Comparison of ENCODE assay signal across 1 cellular context in the genomic region with DNA sequence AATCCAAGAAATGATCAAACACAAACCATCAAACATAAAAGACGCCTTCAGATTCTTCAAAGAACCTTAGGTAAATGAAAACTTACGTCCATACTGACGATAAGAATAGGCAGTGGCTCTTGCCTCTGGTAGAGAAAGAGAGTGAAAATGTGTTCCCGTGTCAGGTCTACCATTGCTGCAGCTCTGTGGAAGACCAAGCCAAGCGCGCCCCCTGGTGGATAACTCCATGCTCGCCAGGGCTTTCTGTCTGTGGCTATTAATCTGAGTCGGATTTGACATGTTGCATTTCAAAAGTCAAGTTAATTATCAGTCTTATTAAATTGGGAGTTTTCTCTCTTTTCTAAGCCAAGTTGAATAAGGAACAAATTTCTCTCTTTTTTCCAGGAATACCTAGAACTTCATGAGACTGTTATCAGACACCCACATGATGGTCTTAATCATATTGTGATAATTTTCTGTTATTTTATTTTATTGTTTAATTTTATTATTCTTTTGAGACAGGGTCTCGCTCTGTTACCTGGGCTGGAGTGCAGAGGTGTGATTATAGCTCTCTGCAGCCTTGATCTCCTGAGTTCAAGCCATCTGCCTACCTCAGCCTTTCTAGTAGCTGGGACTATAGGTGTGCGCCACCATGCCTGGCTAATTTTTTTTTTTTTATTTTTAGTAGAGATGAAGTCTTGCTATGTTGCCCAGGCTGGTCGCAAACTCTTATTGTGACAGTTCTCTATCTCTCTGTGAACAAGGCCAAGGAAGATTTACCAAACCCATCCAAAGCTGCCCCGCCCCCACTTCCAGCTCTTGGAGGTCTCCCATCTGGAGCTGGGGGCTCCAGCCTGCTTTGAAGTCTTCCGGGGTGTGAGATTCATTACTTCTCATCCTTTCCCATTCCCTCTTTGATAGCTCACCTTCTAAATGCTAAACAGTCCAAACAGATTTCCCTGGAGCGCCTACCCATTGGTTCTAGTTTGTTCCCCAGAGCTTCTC.
TF ChIP-seq lines count a peak whose summit lies in the region.

No MANE protein-coding gene starts in this region.

TF ChIP-seq in HepG2, 621 proteins besides CTCF, POLR2A, EP300 and RAD21 (continued from another document and continues in another):
- TF ChIP-seq, protein P1, sequence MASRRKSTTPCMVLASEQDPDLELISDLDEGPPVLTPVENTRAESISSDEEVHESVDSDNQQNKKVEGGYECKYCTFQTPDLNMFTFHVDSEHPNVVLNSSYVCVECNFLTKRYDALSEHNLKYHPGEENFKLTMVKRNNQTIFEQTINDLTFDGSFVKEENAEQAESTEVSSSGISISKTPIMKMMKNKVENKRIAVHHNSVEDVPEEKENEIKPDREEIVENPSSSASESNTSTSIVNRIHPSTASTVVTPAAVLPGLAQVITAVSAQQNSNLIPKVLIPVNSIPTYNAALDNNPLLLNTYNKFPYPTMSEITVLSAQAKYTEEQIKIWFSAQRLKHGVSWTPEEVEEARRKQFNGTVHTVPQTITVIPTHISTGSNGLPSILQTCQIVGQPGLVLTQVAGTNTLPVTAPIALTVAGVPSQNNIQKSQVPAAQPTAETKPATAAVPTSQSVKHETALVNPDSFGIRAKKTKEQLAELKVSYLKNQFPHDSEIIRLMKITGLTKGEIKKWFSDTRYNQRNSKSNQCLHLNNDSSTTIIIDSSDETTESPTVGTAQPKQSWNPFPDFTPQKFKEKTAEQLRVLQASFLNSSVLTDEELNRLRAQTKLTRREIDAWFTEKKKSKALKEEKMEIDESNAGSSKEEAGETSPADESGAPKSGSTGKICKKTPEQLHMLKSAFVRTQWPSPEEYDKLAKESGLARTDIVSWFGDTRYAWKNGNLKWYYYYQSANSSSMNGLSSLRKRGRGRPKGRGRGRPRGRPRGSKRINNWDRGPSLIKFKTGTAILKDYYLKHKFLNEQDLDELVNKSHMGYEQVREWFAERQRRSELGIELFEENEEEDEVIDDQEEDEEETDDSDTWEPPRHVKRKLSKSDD (CRISPR knock-in tag; IDR thresholded peaks at IDR 0.05; ENCODE audit: low read depth) = no peak
- TF ChIP-seq MXD4 (CRISPR knock-in tag; IDR thresholded peaks at IDR 0.05) = 0 out of 2 replicates have a peak, but pooled peaks have one; percentile 44
- TF ChIP-seq, protein P2, sequence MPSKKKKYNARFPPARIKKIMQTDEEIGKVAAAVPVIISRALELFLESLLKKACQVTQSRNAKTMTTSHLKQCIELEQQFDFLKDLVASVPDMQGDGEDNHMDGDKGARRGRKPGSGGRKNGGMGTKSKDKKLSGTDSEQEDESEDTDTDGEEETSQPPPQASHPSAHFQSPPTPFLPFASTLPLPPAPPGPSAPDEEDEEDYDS (CRISPR knock-in tag; IDR thresholded peaks at IDR 0.05) = 0 out of 2 replicates have a peak, but pooled peaks have one; percentile 26
- TF ChIP-seq MIER3 (CRISPR knock-in tag; IDR thresholded peaks at IDR 0.05; ENCODE audit: borderline replicate concordance) = peak; percentile 71; the same call in 1 of the 2 replicates
- no peak for TF ChIP-seq NFE2L2 (IDR thresholded peaks at IDR 0.05; ENCODE audit: low read length)
- no peak for TF ChIP-seq ONECUT2 (CRISPR knock-in tag; IDR thresholded peaks at IDR 0.05)
- 0 out of 2 replicates have a peak, but pooled peaks have one; percentile 9 for TF ChIP-seq SOX5 (CRISPR knock-in tag; IDR thresholded peaks at IDR 0.05; ENCODE audit: borderline replicate concordance)
- TF ChIP-seq, protein P3, sequence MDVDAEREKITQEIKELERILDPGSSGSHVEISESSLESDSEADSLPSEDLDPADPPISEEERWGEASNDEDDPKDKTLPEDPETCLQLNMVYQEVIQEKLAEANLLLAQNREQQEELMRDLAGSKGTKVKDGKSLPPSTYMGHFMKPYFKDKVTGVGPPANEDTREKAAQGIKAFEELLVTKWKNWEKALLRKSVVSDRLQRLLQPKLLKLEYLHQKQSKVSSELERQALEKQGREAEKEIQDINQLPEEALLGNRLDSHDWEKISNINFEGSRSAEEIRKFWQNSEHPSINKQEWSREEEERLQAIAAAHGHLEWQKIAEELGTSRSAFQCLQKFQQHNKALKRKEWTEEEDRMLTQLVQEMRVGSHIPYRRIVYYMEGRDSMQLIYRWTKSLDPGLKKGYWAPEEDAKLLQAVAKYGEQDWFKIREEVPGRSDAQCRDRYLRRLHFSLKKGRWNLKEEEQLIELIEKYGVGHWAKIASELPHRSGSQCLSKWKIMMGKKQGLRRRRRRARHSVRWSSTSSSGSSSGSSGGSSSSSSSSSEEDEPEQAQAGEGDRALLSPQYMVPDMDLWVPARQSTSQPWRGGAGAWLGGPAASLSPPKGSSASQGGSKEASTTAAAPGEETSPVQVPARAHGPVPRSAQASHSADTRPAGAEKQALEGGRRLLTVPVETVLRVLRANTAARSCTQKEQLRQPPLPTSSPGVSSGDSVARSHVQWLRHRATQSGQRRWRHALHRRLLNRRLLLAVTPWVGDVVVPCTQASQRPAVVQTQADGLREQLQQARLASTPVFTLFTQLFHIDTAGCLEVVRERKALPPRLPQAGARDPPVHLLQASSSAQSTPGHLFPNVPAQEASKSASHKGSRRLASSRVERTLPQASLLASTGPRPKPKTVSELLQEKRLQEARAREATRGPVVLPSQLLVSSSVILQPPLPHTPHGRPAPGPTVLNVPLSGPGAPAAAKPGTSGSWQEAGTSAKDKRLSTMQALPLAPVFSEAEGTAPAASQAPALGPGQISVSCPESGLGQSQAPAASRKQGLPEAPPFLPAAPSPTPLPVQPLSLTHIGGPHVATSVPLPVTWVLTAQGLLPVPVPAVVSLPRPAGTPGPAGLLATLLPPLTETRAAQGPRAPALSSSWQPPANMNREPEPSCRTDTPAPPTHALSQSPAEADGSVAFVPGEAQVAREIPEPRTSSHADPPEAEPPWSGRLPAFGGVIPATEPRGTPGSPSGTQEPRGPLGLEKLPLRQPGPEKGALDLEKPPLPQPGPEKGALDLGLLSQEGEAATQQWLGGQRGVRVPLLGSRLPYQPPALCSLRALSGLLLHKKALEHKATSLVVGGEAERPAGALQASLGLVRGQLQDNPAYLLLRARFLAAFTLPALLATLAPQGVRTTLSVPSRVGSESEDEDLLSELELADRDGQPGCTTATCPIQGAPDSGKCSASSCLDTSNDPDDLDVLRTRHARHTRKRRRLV (CRISPR knock-in tag; IDR thresholded peaks at IDR 0.05) = no peak
- TF ChIP-seq, protein P4, sequence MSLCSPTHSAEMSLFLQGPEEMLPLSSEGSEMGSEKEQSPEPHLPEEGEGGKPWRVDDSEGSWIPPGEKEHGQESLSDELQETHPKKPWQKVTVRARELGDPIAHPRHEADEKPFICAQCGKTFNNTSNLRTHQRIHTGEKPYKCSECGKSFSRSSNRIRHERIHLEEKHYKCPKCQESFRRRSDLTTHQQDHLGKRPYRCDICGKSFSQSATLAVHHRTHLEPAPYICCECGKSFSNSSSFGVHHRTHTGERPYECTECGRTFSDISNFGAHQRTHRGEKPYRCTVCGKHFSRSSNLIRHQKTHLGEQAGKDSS (CRISPR knock-in tag; IDR thresholded peaks at IDR 0.05; ENCODE audit: borderline replicate concordance, low read depth) = peak; percentile 35; the same call in 1 of the 2 replicates
- TF ChIP-seq, protein P5, sequence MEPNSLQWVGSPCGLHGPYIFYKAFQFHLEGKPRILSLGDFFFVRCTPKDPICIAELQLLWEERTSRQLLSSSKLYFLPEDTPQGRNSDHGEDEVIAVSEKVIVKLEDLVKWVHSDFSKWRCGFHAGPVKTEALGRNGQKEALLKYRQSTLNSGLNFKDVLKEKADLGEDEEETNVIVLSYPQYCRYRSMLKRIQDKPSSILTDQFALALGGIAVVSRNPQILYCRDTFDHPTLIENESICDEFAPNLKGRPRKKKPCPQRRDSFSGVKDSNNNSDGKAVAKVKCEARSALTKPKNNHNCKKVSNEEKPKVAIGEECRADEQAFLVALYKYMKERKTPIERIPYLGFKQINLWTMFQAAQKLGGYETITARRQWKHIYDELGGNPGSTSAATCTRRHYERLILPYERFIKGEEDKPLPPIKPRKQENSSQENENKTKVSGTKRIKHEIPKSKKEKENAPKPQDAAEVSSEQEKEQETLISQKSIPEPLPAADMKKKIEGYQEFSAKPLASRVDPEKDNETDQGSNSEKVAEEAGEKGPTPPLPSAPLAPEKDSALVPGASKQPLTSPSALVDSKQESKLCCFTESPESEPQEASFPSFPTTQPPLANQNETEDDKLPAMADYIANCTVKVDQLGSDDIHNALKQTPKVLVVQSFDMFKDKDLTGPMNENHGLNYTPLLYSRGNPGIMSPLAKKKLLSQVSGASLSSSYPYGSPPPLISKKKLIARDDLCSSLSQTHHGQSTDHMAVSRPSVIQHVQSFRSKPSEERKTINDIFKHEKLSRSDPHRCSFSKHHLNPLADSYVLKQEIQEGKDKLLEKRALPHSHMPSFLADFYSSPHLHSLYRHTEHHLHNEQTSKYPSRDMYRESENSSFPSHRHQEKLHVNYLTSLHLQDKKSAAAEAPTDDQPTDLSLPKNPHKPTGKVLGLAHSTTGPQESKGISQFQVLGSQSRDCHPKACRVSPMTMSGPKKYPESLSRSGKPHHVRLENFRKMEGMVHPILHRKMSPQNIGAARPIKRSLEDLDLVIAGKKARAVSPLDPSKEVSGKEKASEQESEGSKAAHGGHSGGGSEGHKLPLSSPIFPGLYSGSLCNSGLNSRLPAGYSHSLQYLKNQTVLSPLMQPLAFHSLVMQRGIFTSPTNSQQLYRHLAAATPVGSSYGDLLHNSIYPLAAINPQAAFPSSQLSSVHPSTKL (CRISPR knock-in tag; IDR thresholded peaks at IDR 0.05) = peak; percentile 20; the same call in 1 of the 2 replicates
- TF ChIP-seq RXRB (CRISPR knock-in tag; IDR thresholded peaks at IDR 0.05; ENCODE audit: borderline replicate concordance) = peak; percentile 41; the same call in 1 of the 2 replicates
- TF ChIP-seq, protein P6, sequence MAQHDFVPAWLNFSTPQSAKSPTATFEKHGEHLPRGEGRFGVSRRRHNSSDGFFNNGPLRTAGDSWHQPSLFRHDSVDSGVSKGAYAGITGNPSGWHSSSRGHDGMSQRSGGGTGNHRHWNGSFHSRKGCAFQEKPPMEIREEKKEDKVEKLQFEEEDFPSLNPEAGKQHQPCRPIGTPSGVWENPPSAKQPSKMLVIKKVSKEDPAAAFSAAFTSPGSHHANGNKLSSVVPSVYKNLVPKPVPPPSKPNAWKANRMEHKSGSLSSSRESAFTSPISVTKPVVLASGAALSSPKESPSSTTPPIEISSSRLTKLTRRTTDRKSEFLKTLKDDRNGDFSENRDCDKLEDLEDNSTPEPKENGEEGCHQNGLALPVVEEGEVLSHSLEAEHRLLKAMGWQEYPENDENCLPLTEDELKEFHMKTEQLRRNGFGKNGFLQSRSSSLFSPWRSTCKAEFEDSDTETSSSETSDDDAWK (CRISPR knock-in tag; IDR thresholded peaks at IDR 0.05) = no peak
- TF ChIP-seq, protein P7, sequence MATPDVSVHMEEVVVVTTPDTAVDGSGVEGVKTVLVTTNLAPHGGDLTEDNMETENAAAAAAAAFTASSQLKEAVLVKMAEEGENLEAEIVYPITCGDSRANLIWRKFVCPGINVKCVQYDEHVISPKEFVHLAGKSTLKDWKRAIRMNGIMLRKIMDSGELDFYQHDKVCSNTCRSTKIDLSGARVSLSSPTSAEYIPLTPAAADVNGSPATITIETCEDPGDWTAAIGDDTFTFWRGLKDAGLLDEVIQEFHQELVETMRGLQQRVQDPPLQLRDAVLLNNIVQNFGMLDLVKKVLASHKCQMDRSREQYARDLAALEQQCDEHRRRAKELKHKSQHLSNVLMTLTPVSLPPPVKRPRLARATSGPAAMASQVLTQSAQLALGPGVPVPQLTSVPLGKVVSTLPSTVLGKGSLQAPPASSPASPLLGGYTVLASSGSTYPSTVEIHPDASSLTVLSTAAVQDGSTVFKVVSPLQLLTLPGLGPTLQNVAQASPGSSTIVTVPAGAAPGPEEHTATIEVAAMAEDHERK (CRISPR knock-in tag; IDR thresholded peaks at IDR 0.05; ENCODE audit: low read depth) = no peak
- no peak for TF ChIP-seq RBM39 (IDR thresholded peaks at IDR 0.05; ENCODE audit: low read depth, low read length, poor library complexity, severe bottlenecking)
- TF ChIP-seq ZNF468 (CRISPR knock-in tag; IDR thresholded peaks at IDR 0.05) = no peak
- TF ChIP-seq ZNF12 (CRISPR knock-in tag; IDR thresholded peaks at IDR 0.05) = peak; percentile 82
- TF ChIP-seq HOXA3 (CRISPR knock-in tag; IDR thresholded peaks at IDR 0.05) = no peak
- no peak for TF ChIP-seq ZBTB7B (CRISPR knock-in tag; IDR thresholded peaks at IDR 0.05)
- TF ChIP-seq SUZ12 (IDR thresholded peaks at IDR 0.05; ENCODE audit: low read depth, low read length) = no peak
- TF ChIP-seq, protein P8, sequence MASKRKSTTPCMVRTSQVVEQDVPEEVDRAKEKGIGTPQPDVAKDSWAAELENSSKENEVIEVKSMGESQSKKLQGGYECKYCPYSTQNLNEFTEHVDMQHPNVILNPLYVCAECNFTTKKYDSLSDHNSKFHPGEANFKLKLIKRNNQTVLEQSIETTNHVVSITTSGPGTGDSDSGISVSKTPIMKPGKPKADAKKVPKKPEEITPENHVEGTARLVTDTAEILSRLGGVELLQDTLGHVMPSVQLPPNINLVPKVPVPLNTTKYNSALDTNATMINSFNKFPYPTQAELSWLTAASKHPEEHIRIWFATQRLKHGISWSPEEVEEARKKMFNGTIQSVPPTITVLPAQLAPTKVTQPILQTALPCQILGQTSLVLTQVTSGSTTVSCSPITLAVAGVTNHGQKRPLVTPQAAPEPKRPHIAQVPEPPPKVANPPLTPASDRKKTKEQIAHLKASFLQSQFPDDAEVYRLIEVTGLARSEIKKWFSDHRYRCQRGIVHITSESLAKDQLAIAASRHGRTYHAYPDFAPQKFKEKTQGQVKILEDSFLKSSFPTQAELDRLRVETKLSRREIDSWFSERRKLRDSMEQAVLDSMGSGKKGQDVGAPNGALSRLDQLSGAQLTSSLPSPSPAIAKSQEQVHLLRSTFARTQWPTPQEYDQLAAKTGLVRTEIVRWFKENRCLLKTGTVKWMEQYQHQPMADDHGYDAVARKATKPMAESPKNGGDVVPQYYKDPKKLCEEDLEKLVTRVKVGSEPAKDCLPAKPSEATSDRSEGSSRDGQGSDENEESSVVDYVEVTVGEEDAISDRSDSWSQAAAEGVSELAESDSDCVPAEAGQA (IDR thresholded peaks at IDR 0.05; ENCODE audit: low read depth) = no peak
- TF ChIP-seq, protein P8 (CRISPR knock-in tag; IDR thresholded peaks at IDR 0.05; ENCODE audit: borderline replicate concordance) = no peak
- peak; percentile 34; the same call in 1 of the 2 replicates for TF ChIP-seq ZNF335 (CRISPR knock-in tag; IDR thresholded peaks at IDR 0.05)
- no peak for TF ChIP-seq SOX13 (IDR thresholded peaks at IDR 0.05)
- TF ChIP-seq SOX13 (CRISPR knock-in tag; conservative IDR thresholded peaks at IDR 0.05 in 1 of 2, IDR thresholded peaks at IDR 0.05 in 1 of 2) = 0 out of 4 replicates have a peak, but pooled peaks of 1 of the 2 experiments have one; percentile 9
